Comparison of ENCODE assay signal across 12 cellular contexts in genomic region chr15:92801412-92801773, GRCh38.
A peak's percentile ranks its signal among the peaks of the same experiment; 100 is the strongest.
DNase-seq lines count a peak whose midpoint lies in the region; ATAC-seq, FAIRE-seq and TF ChIP-seq lines count a peak whose summit lies in the region.
"Had no signal": no experiment of that assay in that cellular context is flagged by ENCODE, and none has a peak within 500 bp of the region (broad histone marks: within the 10 kb centered on the region; RNA-seq: fewer than 3 reads in every experiment).

No MANE protein-coding gene starts in this region.

- CTCF ChIA-PET in A549 (lab: Yijun Ruan, JAX), result interaction anchor here (0.6 to 2.7 kb wide), 13 partner anchors 7 to 579 kb away, joined by 3 to 23 read pairs (median 3); no protein-coding TSS in a partner anchor

- H3K4me2 ChIP-seq in A549, result peak overlapping the region; percentile 32

- H3K4me3 Mint-ChIP-seq in activated naive CD8-positive, alpha-beta T cell treated with anti-CD3 and anti-CD28 coated beads for 36 hours, result no peak overlapping the region
- H3K4me3 Mint-ChIP-seq: CD4-positive, alpha-beta memory T cell had no signal

- TF ChIP-seq EP300 in A549 (IDR thresholded peaks at IDR 0.05), result no peak

- H3K4me3 ChIP-seq in A549, result no peak overlapping the region
- H3K4me3 ChIP-seq in breast epithelium, result peak overlapping the region in 1 of 3 donors; percentile 12
- H3K4me3 ChIP-seq in mesodermal cell (ENCODE audit: extremely low read depth, insufficient read depth, low read length, poor library complexity, severe bottlenecking), result no peak overlapping the region
- H3K4me3 ChIP-seq: cardiac muscle cell had no signal

- no peaks in the 10 kb centered on the region for H3K27me3 ChIP-seq in breast epithelium
- H3K27me3 ChIP-seq: cardiac muscle cell had no signal

- no peaks in the 10 kb centered on the region for H3K36me3 ChIP-seq in breast epithelium
- no peaks in the 10 kb centered on the region for H3K36me3 ChIP-seq in mesodermal cell (ENCODE audit: control insufficient read depth, insufficient read depth, low read length)
- H3K36me3 ChIP-seq: cardiac muscle cell had no signal

- peaks cover 7% of the 10 kb centered on the region for H3K36me3 Mint-ChIP-seq in activated naive CD8-positive, alpha-beta T cell treated with anti-CD3 and anti-CD28 coated beads for 36 hours
- H3K36me3 Mint-ChIP-seq: CD4-positive, alpha-beta memory T cell had no signal

- H3K4me1 Mint-ChIP-seq in activated naive CD8-positive, alpha-beta T cell treated with anti-CD3 and anti-CD28 coated beads for 36 hours, result peaks cover 11% of the 10 kb centered on the region

- H3K9me3 ChIP-seq in A549 (no peaks in the 10 kb centered on the region), breast epithelium (no peaks in the 10 kb centered on the region), mesodermal cell (ENCODE audit: control insufficient read depth, low read length) (peaks cover 3% of the 10 kb centered on the region)

- intact Hi-C loops in breast epithelium (cut with DNase I; ENCODE audit: low total_unique reads), result loop anchor here (10.0 kb wide), 1 partner anchor 113 kb away; no protein-coding TSS in a partner anchor

- POLR2A ChIA-PET in A549 (lab: Yijun Ruan, JAX), result interaction anchor here (0.5 to 1.8 kb wide), 6 partner anchors 10 to 107 kb away, joined by 4 to 14 read pairs (median 4); no protein-coding TSS in a partner anchor

- DNase-seq in A549 (ENCODE audit: low read depth in 1 of 2, low spot score in 1 of 2) (peak in 1 of 2 experiments; percentile 87), HK-2 (ENCODE audit: unreplicated experiment) (peak; percentile 59), breast epithelium (ENCODE audit: low spot score in 2 of 2) (no peak), DMS114 treated with DMSO at 0.1 percent for 48 hours (lab: John Stamatoyannopoulos, UW; ENCODE audit: unreplicated experiment) (no peak)
- DNase-seq in activated naive CD8-positive, alpha-beta T cell treated with anti-CD3 and anti-CD28 coated beads for 36 hours, result no peak
- DNase-seq: activated CD4-positive, alpha-beta T cell treated with anti-CD3 and anti-CD28 coated beads for 1 hour; CD4-positive, alpha-beta memory T cell had no signal

- WGBS in A549 (ENCODE audit: missing lambda C conversion rate), result 74% methylated on average over 6 of the region's 6 CpGs
- WGBS in mesodermal cell (ENCODE audit: insufficient coverage in 2 of 2), 2 experiments, result 83 to 87% methylated on average over 6 of the region's 6 CpGs

- no peak for TF ChIP-seq RAD21 in A549 (conservative IDR thresholded peaks at IDR 0.05 in 1 of 2, IDR thresholded peaks at IDR 0.05 in 1 of 2)

- H3K27ac ChIP-seq in A549 (peak overlapping the region; percentile 77 to 90), breast epithelium (peak overlapping the region; percentile 87 to 94), mesodermal cell (ENCODE audit: low read depth, low read length, severe bottlenecking) (peak overlapping the region; percentile 71)
- H3K27ac ChIP-seq: cardiac muscle cell had no signal

- TF ChIP-seq CTCF in A549 (IDR thresholded peaks at IDR 0.05) (no peak), breast epithelium (IDR thresholded peaks at IDR 0.05) (peak in 1 of 3 donors; percentile 4)

- ATAC-seq in A549 (peak in 1 of 2 experiments; percentile 0; a peak in 2 of 6 replicates), HG02970 (IDR thresholded peaks at IDR 0.05; ENCODE audit: low FRiP score, unreplicated experiment) (no peak), HG03025 (IDR thresholded peaks at IDR 0.05; ENCODE audit: low FRiP score, unreplicated experiment) (no peak)
- ATAC-seq: left lobe of liver had no signal

- no peak overlapping the region for H3K27ac Mint-ChIP-seq in activated naive CD8-positive, alpha-beta T cell treated with anti-CD3 and anti-CD28 coated beads for 36 hours

- TF ChIP-seq POLR2A in A549 (IDR thresholded peaks at IDR 0.05; ENCODE audit: low read length) (no peak), breast epithelium (IDR thresholded peaks at IDR 0.05) (no peak)

- no peaks in the 10 kb centered on the region for H3K27me3 Mint-ChIP-seq in activated naive CD8-positive, alpha-beta T cell treated with anti-CD3 and anti-CD28 coated beads for 36 hours
- H3K27me3 Mint-ChIP-seq: CD4-positive, alpha-beta memory T cell had no signal

- FAIRE-seq in A549 (lab: Jason Lieb, UNC), result no peak

- H3K4me1 ChIP-seq in A549 (peaks cover 52% of the 10 kb centered on the region), breast epithelium (peaks cover 6 to 8% of the 10 kb centered on the region in 2 donors), mesodermal cell (ENCODE audit: control insufficient read depth, insufficient read depth, low read length, poor library complexity, severe bottlenecking) (peaks cover 9% of the 10 kb centered on the region)

- no peaks in the 10 kb centered on the region for H3K9me3 Mint-ChIP-seq in activated naive CD8-positive, alpha-beta T cell treated with anti-CD3 and anti-CD28 coated beads for 36 hours
- H3K9me3 Mint-ChIP-seq: CD4-positive, alpha-beta memory T cell had no signal

TF ChIP-seq in A549, 52 proteins besides CTCF, POLR2A, EP300 and RAD21:
- TF ChIP-seq TFCP2L1 (CRISPR knock-in tag; IDR thresholded peaks at IDR 0.05), result no peak
- no peak for TF ChIP-seq HEYL (CRISPR knock-in tag; IDR thresholded peaks at IDR 0.05)
- TF ChIP-seq, protein P1, sequence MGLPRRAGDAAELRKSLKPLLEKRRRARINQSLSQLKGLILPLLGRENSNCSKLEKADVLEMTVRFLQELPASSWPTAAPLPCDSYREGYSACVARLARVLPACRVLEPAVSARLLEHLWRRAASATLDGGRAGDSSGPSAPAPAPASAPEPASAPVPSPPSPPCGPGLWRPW (IDR thresholded peaks at IDR 0.05), result no peak
- TF ChIP-seq RNF2 (IDR thresholded peaks at IDR 0.05; ENCODE audit: borderline replicate concordance, low read depth), result no peak
- TF ChIP-seq, protein P2, sequence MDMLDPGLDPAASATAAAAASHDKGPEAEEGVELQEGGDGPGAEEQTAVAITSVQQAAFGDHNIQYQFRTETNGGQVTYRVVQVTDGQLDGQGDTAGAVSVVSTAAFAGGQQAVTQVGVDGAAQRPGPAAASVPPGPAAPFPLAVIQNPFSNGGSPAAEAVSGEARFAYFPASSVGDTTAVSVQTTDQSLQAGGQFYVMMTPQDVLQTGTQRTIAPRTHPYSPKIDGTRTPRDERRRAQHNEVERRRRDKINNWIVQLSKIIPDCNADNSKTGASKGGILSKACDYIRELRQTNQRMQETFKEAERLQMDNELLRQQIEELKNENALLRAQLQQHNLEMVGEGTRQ (IDR thresholded peaks at IDR 0.05), result no peak
- TF ChIP-seq FOSL2 (IDR thresholded peaks at IDR 0.05), result no peak
- no peak for TF ChIP-seq FOSL2 (CRISPR knock-in tag; IDR thresholded peaks at IDR 0.05)
- TF ChIP-seq KDM1A (IDR thresholded peaks at IDR 0.05; ENCODE audit: low read depth), result no peak
- no peak for TF ChIP-seq SMC3 (IDR thresholded peaks at IDR 0.05)
- no peak for TF ChIP-seq MAFK (IDR thresholded peaks at IDR 0.05; ENCODE audit: partially characterized antibody)
- TF ChIP-seq ZC3H11A (IDR thresholded peaks at IDR 0.05), result no peak
- TF ChIP-seq EHMT2 (IDR thresholded peaks at IDR 0.05; ENCODE audit: low read depth), result no peak
- no peak for TF ChIP-seq GATA3 (IDR thresholded peaks at IDR 0.05; ENCODE audit: borderline replicate concordance)
- TF ChIP-seq KDM5A (IDR thresholded peaks at IDR 0.05), result no peak
- no peak for TF ChIP-seq ZNF302 (CRISPR knock-in tag; IDR thresholded peaks at IDR 0.05)
- no peak for TF ChIP-seq BCL3 (IDR thresholded peaks at IDR 0.05)
- no peak for TF ChIP-seq HDAC2 (IDR thresholded peaks at IDR 0.05)
- no peak for TF ChIP-seq CBX2 (IDR thresholded peaks at IDR 0.05; ENCODE audit: borderline replicate concordance, low read depth)
- TF ChIP-seq FOSB (CRISPR knock-in tag; IDR thresholded peaks at IDR 0.05), result 0 out of 2 replicates have a peak, but pooled peaks have one; percentile 38
- no peak for TF ChIP-seq CBX8 (IDR thresholded peaks at IDR 0.05)
- TF ChIP-seq SREBF2 (IDR thresholded peaks at IDR 0.05), result no peak
- TF ChIP-seq, protein P3, sequence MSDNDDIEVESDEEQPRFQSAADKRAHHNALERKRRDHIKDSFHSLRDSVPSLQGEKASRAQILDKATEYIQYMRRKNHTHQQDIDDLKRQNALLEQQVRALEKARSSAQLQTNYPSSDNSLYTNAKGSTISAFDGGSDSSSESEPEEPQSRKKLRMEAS (IDR thresholded peaks at IDR 0.05), result peak; percentile 30; the same call in 1 of the 2 replicates
- TF ChIP-seq JUN (IDR thresholded peaks at IDR 0.05), result no peak
- TF ChIP-seq CHD2 (IDR thresholded peaks at IDR 0.05; ENCODE audit: low read length, partially characterized antibody), result no peak
- no peak for TF ChIP-seq HOXA7 (CRISPR knock-in tag; IDR thresholded peaks at IDR 0.05)
- TF ChIP-seq NPAS2 (CRISPR knock-in tag; IDR thresholded peaks at IDR 0.05; ENCODE audit: borderline replicate concordance), result no peak
- TF ChIP-seq RCOR1 (IDR thresholded peaks at IDR 0.05; ENCODE audit: low read depth, low read length), result no peak
- 0 out of 2 replicates have a peak, but pooled peaks have one; percentile 34 for TF ChIP-seq HOXB5 (CRISPR knock-in tag; IDR thresholded peaks at IDR 0.05)
TF ChIP-seq in A549: peak in this region for 3.
